13 cellular contexts compared by ENCODE assay signal in genomic region chr11:122705396-122705795, GRCh38.
"Had no signal": no experiment of that assay in that cellular context is flagged by ENCODE, and none has a peak within 500 bp of the region (broad histone marks: within the 10 kb centered on the region; RNA-seq: fewer than 3 reads in every experiment).

No MANE protein-coding gene starts in this region.

- H3K4me2 ChIP-seq: hepatocyte had no signal

- DNase-seq: activated CD4-positive, alpha-beta T cell treated with anti-CD3 and anti-CD28 coated beads, Interleukin-2, amount 50 U/mL, for 1 hour; activated CD4-positive, CD25-positive, alpha-beta regulatory T cell; activated T-cell treated with anti-CD3 and anti-CD28 coated beads, Interleukin-2, amount 50 U/mL, for 72 hours; effector memory CD8-positive, alpha-beta T cell; lower lobe of right lung; naive B cell; posterior cingulate gyrus; spleen; stimulated activated CD4-positive, alpha-beta T cell treated with anti-CD3 and anti-CD28 coated beads, Interleukin-1b, Interleukin-23, amount 100 ng/mL, for 48 hours; stimulated activated naive CD4-positive, alpha-beta T cell treated with Interleukin-2 at 50 U/mL for 16 hours; T-helper 2 cell had no signal

- H3K27ac Mint-ChIP-seq: activated T-cell treated with anti-CD3 and anti-CD28 coated beads, Interleukin-2, amount 50 U/mL, for 72 hours; dendritic cell treated with granulocyte-macrophage colony-stimulating factor and Interleukin-4, amounts not matched to agents 40 ng/mL and 50 ng/mL, for 4 days; effector memory CD8-positive, alpha-beta T cell had no signal

- H3K79me2 ChIP-seq: hepatocyte had no signal

- H3K9me3 ChIP-seq: lower lobe of right lung, spleen had no signal

- H3K4me3 Mint-ChIP-seq: activated T-cell treated with anti-CD3 and anti-CD28 coated beads, Interleukin-2, amount 50 U/mL, for 72 hours; dendritic cell treated with granulocyte-macrophage colony-stimulating factor and Interleukin-4, amounts not matched to agents 40 ng/mL and 50 ng/mL, for 4 days; effector memory CD8-positive, alpha-beta T cell; naive B cell had no signal

- H3K9me3 Mint-ChIP-seq: activated T-cell treated with anti-CD3 and anti-CD28 coated beads, Interleukin-2, amount 50 U/mL, for 72 hours; dendritic cell treated with granulocyte-macrophage colony-stimulating factor and Interleukin-4, amounts not matched to agents 40 ng/mL and 50 ng/mL, for 4 days; effector memory CD8-positive, alpha-beta T cell had no signal

- H3K36me3 ChIP-seq: lower lobe of right lung had no signal

- H3K27me3 Mint-ChIP-seq: dendritic cell treated with granulocyte-macrophage colony-stimulating factor and Interleukin-4, amounts not matched to agents 40 ng/mL and 50 ng/mL, for 4 days; effector memory CD8-positive, alpha-beta T cell had no signal

- H3K36me3 Mint-ChIP-seq: naive B cell had no signal

- H3K4me3 ChIP-seq: hepatocyte, lower lobe of right lung, spleen had no signal

- H3K27ac ChIP-seq: hepatocyte, lower lobe of right lung had no signal

- H3K27me3 ChIP-seq: hepatocyte, spleen had no signal

- ATAC-seq: activated T-cell treated with anti-CD3 and anti-CD28 coated beads, Interleukin-2, amount 50 U/mL, for 72 hours; effector memory CD8-positive, alpha-beta T cell; lower lobe of right lung had no signal

- H2AFZ ChIP-seq: hepatocyte had no signal
